In the genomic region with DNA sequence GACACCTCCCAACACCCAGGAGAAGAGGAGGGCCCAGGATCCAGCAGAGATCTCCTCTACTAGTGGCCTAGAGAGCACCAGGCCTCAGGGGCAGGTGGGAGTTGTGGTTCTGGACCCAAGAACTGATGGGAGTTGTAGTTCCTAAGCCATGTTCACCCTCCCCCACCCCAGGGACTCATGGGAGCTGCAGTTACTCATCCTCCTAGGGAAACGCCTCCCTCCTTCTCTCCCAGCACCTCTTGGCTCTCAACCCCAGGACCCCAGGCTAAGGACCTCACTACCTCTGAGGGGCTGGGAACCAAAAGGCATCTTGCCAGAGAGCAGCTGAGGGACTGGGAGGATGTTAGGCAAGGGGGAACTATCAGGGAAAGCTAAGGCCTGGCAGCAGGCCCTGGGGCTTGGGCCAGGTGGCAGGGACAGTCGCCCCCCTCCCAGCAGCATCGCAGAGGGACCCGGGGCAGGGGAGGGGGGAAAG, we compare ENCODE assay signal across 9 cellular contexts. TPM values are rescaled to one million over a fixed set of nuclear protein-coding genes. Genes with fewer than 3 reads are reported as not detected.
DNase-seq lines count a peak whose midpoint lies in the region; ATAC-seq lines count a peak whose summit lies in the region.
"Had no signal": no experiment of that assay in that cellular context is flagged by ENCODE, and none has a peak within 500 bp of the region (broad histone marks: within the 10 kb centered on the region; RNA-seq: fewer than 3 reads in every experiment).

No MANE protein-coding gene starts in this region.

- no peaks in the 10 kb centered on the region for H3K36me3 Mint-ChIP-seq in effector memory CD8-positive, alpha-beta T cell (ENCODE audit: insufficient read depth)

- no peaks in the 10 kb centered on the region for H3K27me3 Mint-ChIP-seq in effector memory CD8-positive, alpha-beta T cell

- H3K4me3 ChIP-seq in MG63 (no peak overlapping the region), mesodermal cell (ENCODE audit: extremely low read depth, insufficient read depth, low read length, poor library complexity, severe bottlenecking) (no peak overlapping the region)

- H3K9me3 Mint-ChIP-seq in effector memory CD8-positive, alpha-beta T cell: no peaks in the 10 kb centered on the region

- H3K27ac Mint-ChIP-seq in effector memory CD8-positive, alpha-beta T cell: no peak overlapping the region

- ATAC-seq in effector memory CD8-positive, alpha-beta T cell (replicated peaks): no peak
- ATAC-seq in HG03139 (IDR thresholded peaks at IDR 0.05; ENCODE audit: unreplicated experiment): no peak

- WGBS in mesodermal cell (ENCODE audit: insufficient coverage in 2 of 2), 2 experiments: 83 to 86% methylated on average over 1 to 3 of the region's 4 CpGs

- H3K27ac ChIP-seq in cingulate gyrus (ENCODE audit: low read depth, low read length): peak overlapping the region; percentile 58
- H3K27ac ChIP-seq in mesodermal cell (ENCODE audit: low read depth, low read length, severe bottlenecking): peak overlapping the region; percentile 71

- DNase-seq in Ammon's horn (ENCODE audit: low spot score) (peak; percentile 77), MG63 (peak; percentile 59), glomerular visceral epithelial cell (ENCODE audit: extremely low spot score) (no peak), NCI-H146 (lab: John Stamatoyannopoulos, UW) (no peak)
- DNase-seq in effector memory CD8-positive, alpha-beta T cell: no peak
- DNase-seq: activated CD4-positive, CD25-positive, alpha-beta regulatory T cell treated with anti-CD3 and anti-CD28 coated beads, Interleukin-2, amount 50 U/mL, for 72 hours had no signal

- peaks cover 14% of the 10 kb centered on the region for H3K4me1 ChIP-seq in mesodermal cell (ENCODE audit: control insufficient read depth, insufficient read depth, low read length, poor library complexity, severe bottlenecking)

- no peak overlapping the region for H3K4me3 Mint-ChIP-seq in effector memory CD8-positive, alpha-beta T cell

- peaks cover 0 to 2% of the 10 kb centered on the region in 2 donors for H3K4me1 Mint-ChIP-seq in effector memory CD8-positive, alpha-beta T cell (ENCODE audit: low read depth in 2 of 2)

- H3K36me3 ChIP-seq in MG63 (no peaks in the 10 kb centered on the region), mesodermal cell (ENCODE audit: control insufficient read depth, insufficient read depth, low read length) (no peaks in the 10 kb centered on the region)

- H3K9me3 ChIP-seq in MG63 (no peaks in the 10 kb centered on the region), mesodermal cell (ENCODE audit: control insufficient read depth, low read length) (no peaks in the 10 kb centered on the region)

- no peaks in the 10 kb centered on the region for H3K27me3 ChIP-seq in MG63

RNA-seq across cellular contexts. Expression of a gene that starts 28.8 kb away (rescaled TPM):
- total RNA-seq in MG63 (2014; rRNA removed; shearing (Covaris generic); ENCODE audit: low replicate concordance): not detected in 2 replicates
- not detected for polyA plus RNA-seq in mesodermal cell (2013, experiment 1 of 2)
- not detected for polyA plus RNA-seq in mesodermal cell (2013, experiment 2 of 2)

Comparison
In these comparisons a context has a peak if more than half of its experiments do, and no peak if none do; other contexts are left out.
1. DNase-seq: peak in Ammon's horn (single experiment) and MG63 (single experiment); none in glomerular visceral epithelial cell (single experiment), effector memory CD8-positive, alpha-beta T cell (0 of 3) and NCI-H146 (single experiment).